Comparison of ENCODE assay signal across 8 cellular contexts in genomic region chr6:33299237-33299944, GRCh38. TPM values are rescaled to one million over a fixed set of nuclear protein-coding genes. Genes with fewer than 3 reads are reported as not detected.
DNase-seq lines count a peak whose midpoint lies in the region; ATAC-seq and TF ChIP-seq lines count a peak whose summit lies in the region.

No MANE protein-coding gene starts in this region.

- DNase-seq in CD14-positive monocyte (ENCODE audit: low spot score) (peak; percentile 89), NCI-H526 treated with DMSO at 0.1 percent for 48 hours (lab: John Stamatoyannopoulos, UW) (peak; percentile 89), dedifferentiated amniotic fluid mesenchymal stem cell (ENCODE audit: extremely low spot score) (peak; percentile 93), left lung (peak; percentile 91 to 95)
- DNase-seq in activated CD4-positive, alpha-beta T cell treated with anti-CD3 and anti-CD28 coated beads, Interleukin-2, amount 10 ng/mL, durations not matched to agents 7 days and 5 days: peak; percentile 96
- peak; percentile 86 for DNase-seq in stimulated activated CD4-positive, alpha-beta T cell treated with anti-CD3 and anti-CD28 coated beads, Interleukin-2, amount 100 ng/mL, for 4 hours (ENCODE audit: low read depth)

- POLR2A ChIA-PET in activated CD4-positive, alpha-beta T cell treated with anti-CD3 and anti-CD28 coated beads, Interleukin-2, amount 10 ng/mL, durations not matched to agents 7 days and 5 days (lab: Charles Lee): interaction anchor here (0.7 to 1.6 kb wide), 3 partner anchors 22 to 48 kb away, joined by 4 to 11 read pairs (median 8); partner anchors contain the start of genes B3GALT4, RPS18 and VPS52

- H3K9me3 ChIP-seq in left lung: no peaks in the 10 kb centered on the region

- TF ChIP-seq CTCF in CD14-positive monocyte (IDR thresholded peaks at IDR 0.05) (peak; percentile 87), left lung (IDR thresholded peaks at IDR 0.05) (peak; percentile 54 to 80)

- peaks cover 0 to 64% of the 10 kb centered on the region in 2 donors for H3K36me3 ChIP-seq in left lung

- H3K27me3 Mint-ChIP-seq in CD14-positive monocyte (ENCODE audit: low read depth in 3 of 3): peaks cover 0 to 3% (median 0%) of the 10 kb centered on the region in 3 donors
- H3K27me3 Mint-ChIP-seq in activated CD4-positive, alpha-beta T cell treated with anti-CD3 and anti-CD28 coated beads, Interleukin-2, amount 10 ng/mL, durations not matched to agents 7 days and 5 days: no peaks in the 10 kb centered on the region

- H3K27ac ChIP-seq in left lung: peak overlapping the region; percentile 97

- intact Hi-C loops in CD14-positive monocyte (cut with micrococcal nuclease): loop anchor here (2.0 to 10.0 kb wide), 3 partner anchors 95 to 99 kb away; partner anchors contain the start of genes RXRB (in 2 of the 2), SLC39A7 (in 2 of the 2), HSD17B8 (in 1 of the 2) and KIFC1 (in 1 of the 2)
- intact Hi-C loops in left lung (cut with DNase I): no loop called here

- H3K4me1 ChIP-seq in left lung: peaks cover 12 to 47% of the 10 kb centered on the region in 2 donors

- peak overlapping the region; percentile 98 to 100 (median 100) for H3K27ac Mint-ChIP-seq in CD14-positive monocyte
- H3K27ac Mint-ChIP-seq in activated CD4-positive, alpha-beta T cell treated with anti-CD3 and anti-CD28 coated beads, Interleukin-2, amount 10 ng/mL, durations not matched to agents 7 days and 5 days: peak overlapping the region; percentile 98

- ATAC-seq in GM19372 (IDR thresholded peaks at IDR 0.05; ENCODE audit: low read depth, unreplicated experiment) (peak; percentile 78), HG03521 (IDR thresholded peaks at IDR 0.05; ENCODE audit: unreplicated experiment) (peak; percentile 52), left lung (peak; percentile 77)

- CTCF ChIA-PET in activated CD4-positive, alpha-beta T cell treated with anti-CD3 and anti-CD28 coated beads, Interleukin-2, amount 10 ng/mL, durations not matched to agents 7 days and 5 days (lab: Charles Lee): interaction anchor here (0.7 to 1.8 kb wide), 14 partner anchors 9 to 102 kb away, joined by 3 to 11 read pairs (median 4); partner anchors contain the start of genes B3GALT4, PFDN6, RPS18 and VPS52

- peaks cover 46% of the 10 kb centered on the region for H3K4me1 Mint-ChIP-seq in CD14-positive monocyte
- peaks cover 44% of the 10 kb centered on the region for H3K4me1 Mint-ChIP-seq in activated CD4-positive, alpha-beta T cell treated with anti-CD3 and anti-CD28 coated beads, Interleukin-2, amount 10 ng/mL, durations not matched to agents 7 days and 5 days

- H3K4me3 Mint-ChIP-seq in CD14-positive monocyte: peak overlapping the region; percentile 100
- H3K4me3 Mint-ChIP-seq in activated CD4-positive, alpha-beta T cell treated with anti-CD3 and anti-CD28 coated beads, Interleukin-2, amount 10 ng/mL, durations not matched to agents 7 days and 5 days: peak overlapping the region; percentile 93

- H3K9me3 Mint-ChIP-seq in CD14-positive monocyte: peaks cover 0 to 7% (median 0%) of the 10 kb centered on the region in 7 donors
- no peaks in the 10 kb centered on the region for H3K9me3 Mint-ChIP-seq in activated CD4-positive, alpha-beta T cell treated with anti-CD3 and anti-CD28 coated beads, Interleukin-2, amount 10 ng/mL, durations not matched to agents 7 days and 5 days

- peaks cover 40 to 61% of the 10 kb centered on the region in 2 donors for H3K36me3 Mint-ChIP-seq in CD14-positive monocyte
- H3K36me3 Mint-ChIP-seq in activated CD4-positive, alpha-beta T cell treated with anti-CD3 and anti-CD28 coated beads, Interleukin-2, amount 10 ng/mL, durations not matched to agents 7 days and 5 days (ENCODE audit: low read depth): peaks cover 44% of the 10 kb centered on the region

- H3K4me3 ChIP-seq in left lung: peak overlapping the region; percentile 61 to 65

- no peaks in the 10 kb centered on the region for H3K27me3 ChIP-seq in left lung

RNA-seq across cellular contexts. Expression of gene RGL2, which starts 0.6 kb away (rescaled TPM):
- 10 to 100 TPM; 14.9 to 15.5 TPM for polyA plus RNA-seq in CD14-positive monocyte
- total RNA-seq in activated CD4-positive, alpha-beta T cell treated with anti-CD3 and anti-CD28 coated beads, Interleukin-2, amount 10 ng/mL, durations not matched to agents 7 days and 5 days: 10 to 100 TPM; 52.6 to 52.8 TPM
- 10 to 100 TPM; 83.3 to 94.6 TPM for total RNA-seq in left lung

RNA-seq across cellular contexts. Expression of gene PFDN6, which starts 10.0 kb away (rescaled TPM):
- 10 to 100 TPM; 26.0 to 28.4 TPM for polyA plus RNA-seq in CD14-positive monocyte
- total RNA-seq in activated CD4-positive, alpha-beta T cell treated with anti-CD3 and anti-CD28 coated beads, Interleukin-2, amount 10 ng/mL, durations not matched to agents 7 days and 5 days: 10 to 100 TPM; 57.0 to 67.2 TPM
- total RNA-seq in left lung: 10 to 100 TPM; 37.7 to 43.0 TPM

RNA-seq across cellular contexts. Expression of gene WDR46, which starts 10.4 kb away (rescaled TPM):
- 10 to 100 TPM; 33.3 to 37.3 TPM for polyA plus RNA-seq in CD14-positive monocyte
- total RNA-seq in activated CD4-positive, alpha-beta T cell treated with anti-CD3 and anti-CD28 coated beads, Interleukin-2, amount 10 ng/mL, durations not matched to agents 7 days and 5 days: 10 to 100 TPM; 53.4 to 54.8 TPM
- 10 to 100 TPM; 26.6 to 42.0 TPM for total RNA-seq in left lung

RNA-seq across cellular contexts. Expression of gene TAPBP, which starts 14.5 kb away (rescaled TPM):
- polyA plus RNA-seq in CD14-positive monocyte: 100 to 1,000 TPM; 138 to 228 TPM
- 100 to 1,000 TPM; 246 to 263 TPM for total RNA-seq in activated CD4-positive, alpha-beta T cell treated with anti-CD3 and anti-CD28 coated beads, Interleukin-2, amount 10 ng/mL, durations not matched to agents 7 days and 5 days
- total RNA-seq in left lung: 100 to 1,000 TPM; 227 to 243 TPM

RNA-seq across cellular contexts. Expression of gene ZBTB22, which starts 18.2 kb away (rescaled TPM):
- polyA plus RNA-seq in CD14-positive monocyte: 10 to 100 TPM; 12.2 to 16.5 TPM
- 10 to 100 TPM; 15.8 to 16.9 TPM for total RNA-seq in activated CD4-positive, alpha-beta T cell treated with anti-CD3 and anti-CD28 coated beads, Interleukin-2, amount 10 ng/mL, durations not matched to agents 7 days and 5 days
- 10 to 100 TPM; 17.3 to 22.6 TPM for total RNA-seq in left lung

Comparison
In these comparisons a context has a peak if more than half of its experiments do, and no peak if none do; other contexts are left out.
1. Peak in every context shown above with its lines: DNase-seq, ATAC-seq, H3K4me3 ChIP-seq and H3K27ac ChIP-seq.
2. intact Hi-C loops: an anchor here in CD14-positive monocyte (2.0 to 10.0 kb wide); none called in left lung.